Comparison of ENCODE assay signal across 8 cellular contexts in genomic region chr12:64729909-64730584, GRCh38. TPM values are rescaled to one million over a fixed set of nuclear protein-coding genes. Genes with fewer than 3 reads are reported as not detected.
DNase-seq lines count a peak whose midpoint lies in the region; ATAC-seq and TF ChIP-seq lines count a peak whose summit lies in the region.

No MANE protein-coding gene starts in this region.

- no peaks in the 10 kb centered on the region for H3K9me3 Mint-ChIP-seq in CD8-positive, alpha-beta T cell

- H3K4me1 Mint-ChIP-seq in CD8-positive, alpha-beta T cell (ENCODE audit: low read depth): peaks cover 11% of the 10 kb centered on the region

- H3K4me3 ChIP-seq in CD8-positive, alpha-beta T cell (ENCODE audit: low read depth, low read length): no peak overlapping the region
- H3K4me3 ChIP-seq in lower lobe of right lung: no peak overlapping the region
- H3K4me3 ChIP-seq in gastroesophageal sphincter: no peak overlapping the region

- peak overlapping the region; percentile 35 for H3K4me3 Mint-ChIP-seq in CD8-positive, alpha-beta T cell

- DNase-seq in CD8-positive, alpha-beta T cell: no peak
- peak; percentile 50 to 58 for DNase-seq in NOMO-1 (lab: John Stamatoyannopoulos, UW; ENCODE audit: unreplicated experiment in 2 of 2)
- no peak for DNase-seq in lower lobe of right lung
- no peak for DNase-seq in glomerular visceral epithelial cell (ENCODE audit: extremely low spot score)
- DNase-seq in NCI-H1092 (lab: John Stamatoyannopoulos, UW): no peak

- TF ChIP-seq EP300 in gastroesophageal sphincter (IDR thresholded peaks at IDR 0.05): no peak

- POLR2A ChIA-PET in CD8-positive, alpha-beta T cell (lab: Charles Lee): no interaction called here

- H3K4me1 ChIP-seq in CD8-positive, alpha-beta T cell (ENCODE audit: insufficient read depth, low read length): peaks cover 14% of the 10 kb centered on the region
- H3K4me1 ChIP-seq in lower lobe of right lung: peaks cover 17% of the 10 kb centered on the region
- peaks cover 0 to 7% (median 0%) of the 10 kb centered on the region in 3 donors for H3K4me1 ChIP-seq in gastroesophageal sphincter

- peaks cover under 1% of the 10 kb centered on the region for H3K36me3 ChIP-seq in CD8-positive, alpha-beta T cell (ENCODE audit: insufficient read depth, low read length)
- H3K36me3 ChIP-seq in lower lobe of right lung (peaks cover 50% of the 10 kb centered on the region), gastroesophageal sphincter (peaks cover 0 to 83% of the 10 kb centered on the region in 2 donors)

- no peaks in the 10 kb centered on the region for H3K27me3 Mint-ChIP-seq in CD8-positive, alpha-beta T cell (ENCODE audit: low read depth)

- TF ChIP-seq POLR2A in gastroesophageal sphincter (IDR thresholded peaks at IDR 0.05): no peak

- no peaks in the 10 kb centered on the region for H3K27me3 ChIP-seq in CD8-positive, alpha-beta T cell (ENCODE audit: insufficient read depth, low read length)
- H3K27me3 ChIP-seq in lower lobe of right lung (ENCODE audit: low read depth) (no peaks in the 10 kb centered on the region), gastroesophageal sphincter (no peaks in the 10 kb centered on the region)

- 48 to 74% methylated on average over 2 of the region's 2 CpGs for WGBS in gastroesophageal sphincter (ENCODE audit: low coverage in 1 of 2), 2 donors

- no peak for TF ChIP-seq CTCF in CD8-positive, alpha-beta T cell (IDR thresholded peaks at IDR 0.05)
- no peak for TF ChIP-seq CTCF in lower lobe of right lung (IDR thresholded peaks at IDR 0.05)
- TF ChIP-seq CTCF in gastroesophageal sphincter (IDR thresholded peaks at IDR 0.05): no peak

- intact Hi-C loops in CD8-positive, alpha-beta T cell (cut with DNase I, micrococcal nuclease): no loop called here
- intact Hi-C loops in lower lobe of right lung (cut with DNase I): no loop called here

- H3K36me3 Mint-ChIP-seq in CD8-positive, alpha-beta T cell: peaks cover 58% of the 10 kb centered on the region

- H3K27ac Mint-ChIP-seq in CD8-positive, alpha-beta T cell: peak overlapping the region; percentile 93

- ATAC-seq in CD8-positive, alpha-beta T cell: peak; percentile 52
- ATAC-seq in GM19324 (IDR thresholded peaks at IDR 0.05; ENCODE audit: low FRiP score, unreplicated experiment) (peak; percentile 46), lower lobe of right lung (peak in 1 of 2 donors; percentile 46), gastroesophageal sphincter (no peak), GM21825 (IDR thresholded peaks at IDR 0.05; ENCODE audit: unreplicated experiment) (no peak)

- CTCF ChIA-PET in CD8-positive, alpha-beta T cell (lab: Charles Lee): interaction anchor here (0.6 to 3.0 kb wide), 4 partner anchors 14 to 305 kb away, joined by 3 to 10 read pairs (median 3); no protein-coding TSS in a partner anchor

- no peaks in the 10 kb centered on the region for H3K9me3 ChIP-seq in CD8-positive, alpha-beta T cell (ENCODE audit: low read length)
- no peaks in the 10 kb centered on the region for H3K9me3 ChIP-seq in lower lobe of right lung
- H3K9me3 ChIP-seq in gastroesophageal sphincter: no peaks in the 10 kb centered on the region

- no peak overlapping the region for H3K27ac ChIP-seq in CD8-positive, alpha-beta T cell (ENCODE audit: low read depth, low read length)
- H3K27ac ChIP-seq in lower lobe of right lung: peak overlapping the region; percentile 32
- H3K27ac ChIP-seq in gastroesophageal sphincter: peak overlapping the region in 2 of 4 donors; percentile 9 to 24

RNA-seq across cellular contexts. Expression of gene GNS, which starts 29.2 kb away (rescaled TPM):
- 1 to 10 TPM; 6.3 to 7.7 TPM for total RNA-seq in CD8-positive, alpha-beta T cell
- total RNA-seq in lower lobe of right lung (199 TPM), gastroesophageal sphincter (100 to 1,000 TPM in 1 of 4 donors, 10 to 100 TPM in 3; 69.3 to 116 (median 89.7) TPM)

Comparison
In these comparisons a context has a peak if more than half of its experiments do, and no peak if none do; other contexts are left out.
1. ATAC-seq: peak in CD8-positive, alpha-beta T cell (single experiment) and GM19324 (single experiment); none in gastroesophageal sphincter (single experiment) and GM21825 (single experiment).
2. DNase-seq: peak in NOMO-1 (2 of 2); none in CD8-positive, alpha-beta T cell (0 of 7), lower lobe of right lung (single experiment), glomerular visceral epithelial cell (single experiment) and NCI-H1092 (single experiment).
3. RNA of gene GNS, which starts 29.2 kb away (total RNA-seq): 199 TPM in lower lobe of right lung (single experiment) and 69.3 to 116 TPM in gastroesophageal sphincter; 6.3 to 7.7 TPM in CD8-positive, alpha-beta T cell; every median in the first group is over 4 times any median in the second.